ENCODE assay signal across 2 cellular contexts in genomic region chr4:1058997-1059665, GRCh38.
TF ChIP-seq lines count a peak whose summit lies in the region.

No MANE protein-coding gene starts in this region.

TF ChIP-seq in SK-N-SH, 30 proteins besides CTCF, POLR2A, EP300 and RAD21:
- TF ChIP-seq POLR2AphosphoS5 (IDR thresholded peaks at IDR 0.05; ENCODE audit: low read depth, low read length) (no peak), SMC3 (IDR thresholded peaks at IDR 0.05; ENCODE audit: low read depth, low read length) (no peak), MEF2A (IDR thresholded peaks at IDR 0.05; ENCODE audit: borderline replicate concordance, low read depth) (no peak), EZH2phosphoT487 (IDR thresholded peaks at IDR 0.05; ENCODE audit: borderline replicate concordance, low read depth) (0 out of 2 replicates have a peak, but pooled peaks have one; percentile 35)

TF ChIP-seq in HepG2, 621 proteins besides CTCF, POLR2A, EP300 and RAD21:
- no peak for TF ChIP-seq GLI4 (CRISPR knock-in tag; IDR thresholded peaks at IDR 0.05; ENCODE audit: borderline replicate concordance)
